Comparison of ENCODE assay signal across 18 cellular contexts in the genomic region with DNA sequence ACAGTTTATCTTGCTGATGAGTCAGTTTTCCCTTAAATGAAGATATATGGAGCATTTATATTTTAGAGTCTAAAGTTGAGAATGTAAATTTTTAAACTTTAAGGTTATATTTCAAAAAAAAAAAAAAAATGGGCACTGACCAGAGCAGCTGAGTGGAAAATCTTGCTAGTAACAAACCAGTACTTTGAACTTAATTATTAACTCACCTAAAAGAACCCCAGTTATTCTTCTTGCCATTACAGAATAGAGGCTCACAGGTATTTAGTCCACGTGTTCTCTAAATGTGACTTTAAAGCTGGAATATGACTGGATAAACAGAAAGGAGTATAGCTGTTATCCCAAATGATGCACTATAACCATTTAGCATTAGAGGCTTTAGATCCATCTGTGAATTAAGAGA.
"Had no signal": no experiment of that assay in that cellular context is flagged by ENCODE, and none has a peak within 500 bp of the region (broad histone marks: within the 10 kb centered on the region; RNA-seq: fewer than 3 reads in every experiment).

No MANE protein-coding gene starts in this region.

- H3K4me3 ChIP-seq: ascending aorta, colonic mucosa, thyroid gland had no signal

- H3K27ac ChIP-seq: ascending aorta, colonic mucosa, epithelial cell of prostate, neutrophil, thyroid gland had no signal

- DNase-seq: activated CD4-positive, alpha-beta T cell treated with anti-CD3 and anti-CD28 coated beads for 36 hours; activated CD4-positive, alpha-beta T cell treated with anti-CD3 and anti-CD28 coated beads, Interleukin-2, amount 50 U/mL, for 48 hours; activated gamma-delta T cell; endodermal cell; left ventricle myocardium superior; naive B cell; stimulated activated CD4-positive, alpha-beta T cell treated with anti-CD3 and anti-CD28 coated beads, Interleukin-12 subunit alpha, Interleukin-12 subunit beta, amount 100 ng/mL, for 4 hours; stimulated activated CD4-positive, alpha-beta T cell treated with anti-CD3 and anti-CD28 coated beads, Interleukin-1b, Interleukin-23, amount 100 ng/mL, for 48 hours; stimulated activated CD8-positive, alpha-beta memory T cell treated with anti-CD3 and anti-CD28 coated beads, Interleukin-4, amount 100 ng/mL, for 48 hours; stimulated activated naive CD4-positive, alpha-beta T cell treated with Interleukin-2 at 50 U/mL for 16 hours; thyroid gland had no signal

- H3K36me3 ChIP-seq: ascending aorta, colonic mucosa, neutrophil, thyroid gland had no signal

- H3K4me1 ChIP-seq: ascending aorta, colonic mucosa, thyroid gland had no signal

- H3K9me3 ChIP-seq: ascending aorta, colonic mucosa, neutrophil, thyroid gland had no signal

- ATAC-seq: activated CD4-positive, alpha-beta T cell treated with anti-CD3 and anti-CD28 coated beads for 36 hours; WTC11 had no signal

- H3K27me3 ChIP-seq: ascending aorta, colonic mucosa, neutrophil, thyroid gland had no signal

- FAIRE-seq: frontal cortex, TTC549 had no signal
